ENCODE assay signal across 1 cellular context in the genomic region with DNA sequence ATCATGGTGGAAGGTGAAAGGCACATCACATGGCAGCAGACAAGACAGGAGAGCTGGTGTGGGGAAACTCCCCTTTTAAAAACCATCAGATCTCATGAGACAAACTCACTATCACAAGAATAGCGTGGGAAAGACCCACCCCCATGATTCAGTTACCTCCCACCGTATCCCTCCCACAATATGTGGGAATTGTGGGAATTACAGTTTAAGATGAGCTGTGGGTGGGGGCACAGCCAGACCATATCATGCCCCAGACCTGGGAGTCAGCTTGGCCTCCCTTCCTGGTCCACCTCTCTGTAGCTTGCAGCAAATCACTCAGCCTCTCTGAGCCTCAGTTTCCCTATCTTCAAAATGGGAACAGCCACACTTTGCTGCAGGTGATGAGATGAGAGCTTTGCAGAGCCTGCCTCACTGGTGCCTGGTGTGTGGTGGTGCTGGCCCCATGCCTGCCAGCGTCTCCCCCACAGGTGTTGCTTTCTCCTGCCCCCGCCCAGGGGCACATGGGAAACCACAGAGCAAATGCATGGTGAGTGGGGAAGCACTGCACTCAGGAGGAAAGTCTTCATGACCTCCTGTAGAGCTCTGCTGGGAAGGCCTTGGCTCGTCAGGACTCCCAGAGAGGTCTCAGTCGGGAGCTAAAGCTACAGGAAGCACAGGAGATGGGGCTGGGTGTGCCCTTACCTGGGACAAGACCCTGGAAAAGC.
TF ChIP-seq lines count a peak whose summit lies in the region.

No MANE protein-coding gene starts in this region.

TF ChIP-seq in H1, 55 proteins besides CTCF, POLR2A, EP300 and RAD21:
- no peak for TF ChIP-seq YY1 (IDR thresholded peaks at IDR 0.05; ENCODE audit: low read depth, low read length)
- TF ChIP-seq CBX8 (IDR thresholded peaks at IDR 0.05; ENCODE audit: borderline replicate concordance, low read depth, low read length), result no peak
- TF ChIP-seq SUZ12 (IDR thresholded peaks at IDR 0.05; ENCODE audit: low read length), result no peak
- TF ChIP-seq ASH2L (IDR thresholded peaks at IDR 0.05; ENCODE audit: low read length), result no peak
